8 cellular contexts compared by ENCODE assay signal in genomic region chr4:83009529-83009928, GRCh38. TPM values are rescaled to one million over a fixed set of nuclear protein-coding genes. Genes with fewer than 3 reads are reported as not detected.
DNase-seq lines count a peak whose midpoint lies in the region; ATAC-seq and TF ChIP-seq lines count a peak whose summit lies in the region.

No MANE protein-coding gene starts in this region.

- peak overlapping the region; percentile 98 for H3K4me3 ChIP-seq in BLaER1
- peak overlapping the region; percentile 87 for H3K4me3 ChIP-seq in naive thymus-derived CD4-positive, alpha-beta T cell (ENCODE audit: low read length)

- H3K9ac ChIP-seq in BLaER1: peak overlapping the region; percentile 91

- peaks cover 39% of the 10 kb centered on the region for H3K4me1 ChIP-seq in BLaER1
- H3K4me1 ChIP-seq in naive thymus-derived CD4-positive, alpha-beta T cell (ENCODE audit: control insufficient read depth in 2 of 2, insufficient read depth in 2 of 2, low read length in 2 of 2): peaks cover 15 to 30% of the 10 kb centered on the region in 2 donors

- no peaks in the 10 kb centered on the region for H3K9me3 Mint-ChIP-seq in chondrocyte (ENCODE audit: low read depth)
- no peaks in the 10 kb centered on the region for H3K9me3 Mint-ChIP-seq in naive thymus-derived CD4-positive, alpha-beta T cell

- no peaks in the 10 kb centered on the region for H3K27me3 ChIP-seq in BLaER1
- H3K27me3 ChIP-seq in naive thymus-derived CD4-positive, alpha-beta T cell (ENCODE audit: control insufficient read depth in 2 of 2, insufficient read depth in 2 of 2, low read length in 2 of 2): no peaks in the 10 kb centered on the region

- DNase-seq in KBM-7 (peak; percentile 15), chondrocyte (ENCODE audit: low spot score) (no peak), activated gamma-delta T cell treated with Interleukin-2 at 50 U/mL for 16 hours (no peak), MV-4-11 (lab: John Stamatoyannopoulos, UW) (no peak), HT-29 (ENCODE audit: low spot score) (no peak)
- DNase-seq in naive thymus-derived CD4-positive, alpha-beta T cell: no peak
- no peak for DNase-seq in central memory CD4-positive, alpha-beta T cell

- in situ Hi-C loops in KBM-7 (cut with MboI; ENCODE audit: low pct_unique_long_range_greater_than_20kb, low sequenced_read_pairs): no loop called here

- no peak for ATAC-seq in naive thymus-derived CD4-positive, alpha-beta T cell

- peak overlapping the region; percentile 84 for H3K4me3 Mint-ChIP-seq in chondrocyte (ENCODE audit: unreplicated experiment)
- peak overlapping the region; percentile 89 to 99 (median 96) for H3K4me3 Mint-ChIP-seq in naive thymus-derived CD4-positive, alpha-beta T cell

- H3K27me3 Mint-ChIP-seq in chondrocyte (ENCODE audit: low read depth): no peaks in the 10 kb centered on the region
- no peaks in the 10 kb centered on the region for H3K27me3 Mint-ChIP-seq in naive thymus-derived CD4-positive, alpha-beta T cell

- TF ChIP-seq CTCF in chondrocyte (IDR thresholded peaks at IDR 0.05): no peak

- peak overlapping the region; percentile 92 for H3K27ac ChIP-seq in BLaER1
- peak overlapping the region; percentile 80 for H3K27ac ChIP-seq in naive thymus-derived CD4-positive, alpha-beta T cell (ENCODE audit: low read depth, low read length)

- peaks cover 41% of the 10 kb centered on the region for H3K4me1 Mint-ChIP-seq in chondrocyte (ENCODE audit: low read depth)
- H3K4me1 Mint-ChIP-seq in naive thymus-derived CD4-positive, alpha-beta T cell: peaks cover 40 to 69% (median 64%) of the 10 kb centered on the region in 7 donors

- H3K4me2 ChIP-seq in BLaER1: peak overlapping the region; percentile 92

- H3K9me3 ChIP-seq in BLaER1: no peaks in the 10 kb centered on the region
- H3K9me3 ChIP-seq in naive thymus-derived CD4-positive, alpha-beta T cell (ENCODE audit: control insufficient read depth in 2 of 3, low read length in 3 of 3): no peaks in the 10 kb centered on the region

- peak overlapping the region; percentile 96 for H3K27ac Mint-ChIP-seq in chondrocyte (ENCODE audit: unreplicated experiment)
- peak overlapping the region; percentile 93 to 99 (median 98) for H3K27ac Mint-ChIP-seq in naive thymus-derived CD4-positive, alpha-beta T cell

- H4K20me1 ChIP-seq in BLaER1: 0 out of 2 replicates have a peak, but pooled peaks cover 4% of the 10 kb centered on the region

- H3K36me3 Mint-ChIP-seq in chondrocyte (ENCODE audit: low read depth): no peaks in the 10 kb centered on the region
- peaks cover 0 to 3% (median 0%) of the 10 kb centered on the region in 5 donors for H3K36me3 Mint-ChIP-seq in naive thymus-derived CD4-positive, alpha-beta T cell

- CTCF ChIA-PET in naive thymus-derived CD4-positive, alpha-beta T cell (lab: Charles Lee): interaction anchor here (1.2 kb wide), 1 partner anchor 26 kb away, joined by 3 read pairs; the partner anchor contains the start of gene COPS4

- peaks cover 17% of the 10 kb centered on the region for H3K36me3 ChIP-seq in BLaER1
- no peaks in the 10 kb centered on the region for H3K36me3 ChIP-seq in naive thymus-derived CD4-positive, alpha-beta T cell (ENCODE audit: control insufficient read depth in 2 of 3, insufficient read depth in 3 of 3, low read length in 3 of 3)

- POLR2A ChIA-PET in naive thymus-derived CD4-positive, alpha-beta T cell (lab: Charles Lee): interaction anchor here (1.5 to 4.6 kb wide), 2 partner anchors 15 to 26 kb away, joined by 4 to 59 read pairs; partner anchors contain the start of gene COPS4

- intact Hi-C loops in naive thymus-derived CD4-positive, alpha-beta T cell (cut with micrococcal nuclease): no loop called here

RNA-seq across cellular contexts. Expression of gene LIN54, which starts 1.1 kb away (rescaled TPM):
- 12.2 to 13.3 TPM (median 12.3 TPM) in 3 replicates for total RNA-seq in chondrocyte
- total RNA-seq in naive thymus-derived CD4-positive, alpha-beta T cell: 10 to 100 TPM; 14.4 to 30.7 (median 18.0) TPM
- polyA plus RNA-seq in naive thymus-derived CD4-positive, alpha-beta T cell: 10 to 100 TPM; 11.0 to 16.6 TPM
- total RNA-seq in HT-29 (2014; rRNA removed; shearing (Covaris generic)): 17.4 and 17.5 TPM in 2 replicates

RNA-seq across cellular contexts. Expression of gene COPS4, which starts 25.5 kb away (rescaled TPM):
- 30.6 to 37.5 TPM (median 31.8 TPM) in 3 replicates for total RNA-seq in chondrocyte
- 10 to 100 TPM; 23.5 to 32.8 (median 24.7) TPM for total RNA-seq in naive thymus-derived CD4-positive, alpha-beta T cell
- 10 to 100 TPM; 53.7 to 59.7 TPM for polyA plus RNA-seq in naive thymus-derived CD4-positive, alpha-beta T cell
- total RNA-seq in HT-29 (2014; rRNA removed; shearing (Covaris generic)): 21.9 and 27.0 TPM in 2 replicates
